ENCODE assay signal across 8 cellular contexts in genomic region chr21:44817506-44817880, GRCh38. TPM values are rescaled to one million over a fixed set of nuclear protein-coding genes. Genes with fewer than 3 reads are reported as not detected.
DNase-seq lines count a peak whose midpoint lies in the region; ATAC-seq and TF ChIP-seq lines count a peak whose summit lies in the region.

No MANE protein-coding gene starts in this region.

- H3K18ac ChIP-seq in trophoblast cell (ENCODE audit: low read length) = peak overlapping the region; percentile 49

- peak overlapping the region; percentile 88 for H2AFZ ChIP-seq in trophoblast cell (ENCODE audit: insufficient read depth, low read length, poor library complexity)

- CTCF ChIA-PET in T-cell (lab: Charles Lee) = interaction anchor here in 1 of 2 donors (1.0 kb wide), 2 partner anchors 16 to 17 kb away, joined by 3 to 5 read pairs; partner anchors contain the start of gene UBE2G2

- H2BK5ac ChIP-seq in trophoblast cell (ENCODE audit: low read depth, low read length, poor library complexity) = no peak overlapping the region

- no peak overlapping the region for H3K9ac ChIP-seq in trophoblast cell (ENCODE audit: low read length)

- peak; percentile 86 to 94 (median 89) for ATAC-seq in T-cell (replicated peaks in 1 of 4)
- ATAC-seq in heart left ventricle = peak; percentile 90 to 98 (median 93)

- peak overlapping the region; percentile 2 for H4K12ac ChIP-seq in trophoblast cell (ENCODE audit: low read depth, low read length)

- peaks cover 0 to 12% of the 10 kb centered on the region in 2 donors for H3K36me3 ChIP-seq in adrenal gland (replicated peaks in 1 of 2)
- H3K36me3 ChIP-seq in heart left ventricle = peaks cover 0 to 18% (median 13%) of the 10 kb centered on the region in 9 donors
- peaks cover 10 to 12% of the 10 kb centered on the region in 2 experiments for H3K36me3 ChIP-seq in trophoblast cell (ENCODE audit: control insufficient read depth in 1 of 2, insufficient read depth in 2 of 2, low read length in 2 of 2)
- H3K36me3 ChIP-seq in thyroid gland = peaks cover 3 to 7% of the 10 kb centered on the region in 2 donors

- no peaks in the 10 kb centered on the region for H3K27me3 ChIP-seq in adrenal gland
- no peaks in the 10 kb centered on the region for H3K27me3 ChIP-seq in heart left ventricle
- no peaks in the 10 kb centered on the region for H3K27me3 ChIP-seq in trophoblast cell (ENCODE audit: insufficient read depth, low read length)
- no peaks in the 10 kb centered on the region for H3K27me3 ChIP-seq in thyroid gland

- DNase-seq in GM04504 (ENCODE audit: low read depth) (peak; percentile 73), HFF-Myc (ENCODE audit: extremely low read depth, low read depth) (peak; percentile 58), MV-4-11 (lab: John Stamatoyannopoulos, UW) (peak; percentile 73), T-cell (peak; percentile 73 to 96 (median 84)), adrenal gland (peak; percentile 90 to 95 (median 91)), heart left ventricle (peak; percentile 93 to 98 (median 93)), trophoblast cell (peak; percentile 79 to 87), thyroid gland (peak; percentile 84 to 86)

- 1 to 4% (median 2%) methylated on average over 7 to 41 of the region's 43 CpGs; no CpG with 5 or more reads in 1 of the 4 donors for WGBS in adrenal gland, 4 donors
- 0 to 3% (median 1%) methylated on average over 10 to 43 of the region's 43 CpGs for WGBS in heart left ventricle, 4 donors
- no CpG with 5 or more reads among the region's 43 CpGs for WGBS in trophoblast cell (ENCODE audit: extremely low coverage, insufficient coverage, insufficient read length)
- WGBS in thyroid gland, 2 donors = 2 to 7% methylated on average over 9 to 19 of the region's 43 CpGs

- H4K8ac ChIP-seq in trophoblast cell (ENCODE audit: low read depth, low read length) = peak overlapping the region; percentile 93

- H3K4me1 ChIP-seq in adrenal gland (replicated peaks in 1 of 2) (peaks cover 8 to 14% of the 10 kb centered on the region in 2 donors), heart left ventricle (peaks cover 0 to 39% (median 24%) of the 10 kb centered on the region in 12 donors), trophoblast cell (ENCODE audit: control insufficient read depth in 1 of 2, insufficient read depth in 2 of 2, low read length in 2 of 2) (peaks cover 9 to 14% of the 10 kb centered on the region in 2 experiments), thyroid gland (peaks cover 19 to 46% of the 10 kb centered on the region in 2 donors)

- H3K9me3 Mint-ChIP-seq in T-cell = peaks cover 0 to 8% (median 5%) of the 10 kb centered on the region in 3 donors

- TF ChIP-seq POLR2A in adrenal gland (IDR thresholded peaks at IDR 0.05) (no peak), heart left ventricle (IDR thresholded peaks at IDR 0.05) (no peak), thyroid gland (IDR thresholded peaks at IDR 0.05) (no peak)

- no peak overlapping the region for H2BK12ac ChIP-seq in trophoblast cell (ENCODE audit: low read length)

- H3K9me3 ChIP-seq in adrenal gland (replicated peaks in 1 of 3) = peaks cover 0 to 4% (median 0%) of the 10 kb centered on the region in 3 donors
- H3K9me3 ChIP-seq in heart left ventricle = peaks cover 0 to 32% (median 5%) of the 10 kb centered on the region in 12 donors
- peaks cover 28% of the 10 kb centered on the region for H3K9me3 ChIP-seq in trophoblast cell (ENCODE audit: insufficient read depth, low read depth, low read length)
- no peaks in the 10 kb centered on the region for H3K9me3 ChIP-seq in thyroid gland

- H3K4ac ChIP-seq in trophoblast cell (ENCODE audit: low read depth, low read length) = peak overlapping the region; percentile 53

- peaks cover 9% of the 10 kb centered on the region for H3K79me1 ChIP-seq in trophoblast cell (ENCODE audit: low read length)

- H3K4me3 Mint-ChIP-seq in T-cell = peak overlapping the region; percentile 66 to 76 (median 69)

- H3K23ac ChIP-seq in trophoblast cell (ENCODE audit: low read length) = no peak overlapping the region

- peak overlapping the region; percentile 84 for H2BK120ac ChIP-seq in trophoblast cell (ENCODE audit: insufficient read depth, low read length, poor library complexity)

- POLR2A ChIA-PET in T-cell (lab: Charles Lee) = interaction anchor here in 1 of 2 donors (0.7 to 1.0 kb wide), 2 partner anchors 16 to 1228 kb away, joined by 3 to 4 read pairs; partner anchors contain the start of gene UBE2G2

- no peak overlapping the region for H2AK5ac ChIP-seq in trophoblast cell (ENCODE audit: low read length)

- intact Hi-C loops in adrenal gland (cut with DNase I) (loop anchor here in 1 of 2 donors (5.0 kb wide), 1 partner anchor 55 kb away; the partner anchor contains the start of gene PTTG1IP), heart left ventricle (cut with DNase I) (loop anchor here in 8 of 10 donors (2.0 to 10.0 kb wide), 6 partner anchors 35 to 317 kb away; partner anchors contain the start of gene PTTG1IP (in 4 of the 8)), thyroid gland (cut with DNase I) (loop anchor here (5.0 to 10.0 kb wide), 2 partner anchors 50 to 117 kb away; no protein-coding TSS in a partner anchor)

- TF ChIP-seq CTCF in HFF-Myc (IDR thresholded peaks at IDR 0.05; ENCODE audit: low read depth, low read length, missing control alignments) = no peak
- no peak for TF ChIP-seq CTCF in adrenal gland (IDR thresholded peaks at IDR 0.05)
- no peak for TF ChIP-seq CTCF in heart left ventricle (IDR thresholded peaks at IDR 0.05)
- TF ChIP-seq CTCF in thyroid gland (IDR thresholded peaks at IDR 0.05) = no peak

- no peak overlapping the region for H3K27ac Mint-ChIP-seq in T-cell

- peaks cover 8% of the 10 kb centered on the region for H3K79me2 ChIP-seq in trophoblast cell (ENCODE audit: control insufficient read depth, insufficient read depth, low read length, poor library complexity)

- peak overlapping the region in 2 of 5 donors; percentile 80 to 95 for H3K27ac ChIP-seq in adrenal gland
- peak overlapping the region; percentile 85 to 99 (median 96) for H3K27ac ChIP-seq in heart left ventricle
- H3K27ac ChIP-seq in trophoblast cell (ENCODE audit: low read depth, low read length) = no peak overlapping the region
- H3K27ac ChIP-seq in thyroid gland = peak overlapping the region in 2 of 3 donors; percentile 61 to 71

- H3K27me3 Mint-ChIP-seq in T-cell = no peaks in the 10 kb centered on the region

- peaks cover 16 to 18% (median 18%) of the 10 kb centered on the region in 3 donors for H3K4me1 Mint-ChIP-seq in T-cell

- H3K4me3 ChIP-seq in HFF-Myc (replicated peaks; ENCODE audit: low read depth, low read length) (peak overlapping the region; percentile 66), adrenal gland (peak overlapping the region in 2 of 4 donors; percentile 53 to 83), heart left ventricle (peak overlapping the region; percentile 72 to 97 (median 88)), trophoblast cell (ENCODE audit: low read depth, low read length) (peak overlapping the region; percentile 96), thyroid gland (replicated peaks in 1 of 3) (peak overlapping the region; percentile 35 to 87 (median 39))

- peak overlapping the region; percentile 96 for H4K91ac ChIP-seq in trophoblast cell (ENCODE audit: low read depth, low read length)

- H3K36me3 Mint-ChIP-seq in T-cell = no peaks in the 10 kb centered on the region

- H3K4me2 ChIP-seq in trophoblast cell (ENCODE audit: low read length) = peak overlapping the region; percentile 91

- peak overlapping the region; percentile 92 for H3K14ac ChIP-seq in trophoblast cell (ENCODE audit: low read length)

RNA-seq across cellular contexts. Expression of gene SUMO3, which starts 0.4 kb away (rescaled TPM):
- total RNA-seq in T-cell (10 to 100 TPM; 49.1 to 77.1 (median 53.7) TPM), adrenal gland (10 to 100 TPM; 64.4 to 92.3 (median 80.2) TPM), heart left ventricle (10 to 100 TPM; 68.2 to 83.0 (median 78.1) TPM), thyroid gland (100 to 1,000 TPM in 1 of 4 donors, 10 to 100 TPM in 3; 65.7 to 127 (median 87.8) TPM)
- polyA plus RNA-seq in adrenal gland (10 to 100 TPM; 21.1 to 70.6 (median 36.4) TPM), heart left ventricle (100 to 1,000 TPM in 1 of 2 donors, 10 to 100 TPM in 1; 22.0 to 108 TPM)
- 92.0 and 98.8 TPM in 2 replicates for polyA plus RNA-seq in trophoblast cell (2013)

RNA-seq across cellular contexts. Expression of gene UBE2G2, which starts 15.9 kb away (rescaled TPM):
- total RNA-seq in T-cell (100 to 1,000 TPM; 124 to 157 (median 134) TPM), adrenal gland (10 to 100 TPM; 50.8 to 99.9 (median 74.1) TPM), heart left ventricle (10 to 100 TPM; 57.4 to 84.4 (median 71.4) TPM), thyroid gland (100 to 1,000 TPM in 1 of 4 donors, 10 to 100 TPM in 3; 90.4 to 127 (median 95.3) TPM)
- polyA plus RNA-seq in adrenal gland (10 to 100 TPM; 44.8 to 72.8 (median 63.7) TPM), heart left ventricle (10 to 100 TPM; 44.3 to 60.0 TPM)
- polyA plus RNA-seq in trophoblast cell (2013) = 31.5 and 32.1 TPM in 2 replicates

RNA-seq across cellular contexts. Expression of gene PTTG1IP, which starts 56.0 kb away (rescaled TPM):
- total RNA-seq in T-cell = 10 to 100 TPM; 73.4 to 91.1 (median 90.2) TPM
- total RNA-seq in adrenal gland = 100 to 1,000 TPM; 114 to 467 (median 251) TPM
- 100 to 1,000 TPM; 110 to 138 (median 118) TPM for polyA plus RNA-seq in adrenal gland
- 100 to 1,000 TPM; 134 to 319 (median 172) TPM for total RNA-seq in heart left ventricle
- 100 to 1,000 TPM; 126 to 253 TPM for polyA plus RNA-seq in heart left ventricle
- polyA plus RNA-seq in trophoblast cell (2013) = 258 and 262 TPM in 2 replicates
- 100 to 1,000 TPM; 256 to 374 (median 309) TPM for total RNA-seq in thyroid gland
